ENCODE assay signal across 14 cellular contexts in genomic region chr22:41352058-41352457, GRCh38. TPM values are rescaled to one million over a fixed set of nuclear protein-coding genes. Genes with fewer than 3 reads are reported as not detected.
DNase-seq lines count a peak whose midpoint lies in the region; ATAC-seq and TF ChIP-seq lines count a peak whose summit lies in the region.
"Had no signal": no experiment of that assay in that cellular context is flagged by ENCODE, and none has a peak within 500 bp of the region (broad histone marks: within the 10 kb centered on the region; RNA-seq: fewer than 3 reads in every experiment).

No MANE protein-coding gene starts in this region.

- H2AFZ ChIP-seq in H9 (ENCODE audit: low read length), result no peak overlapping the region

- no peak overlapping the region for H4K8ac ChIP-seq in H9 (replicated peaks; ENCODE audit: insufficient read length, low read depth, low read length)

- no peak overlapping the region for H3K4me3 ChIP-seq in foreskin fibroblast (ENCODE audit: low read depth in 1 of 2, low read length in 2 of 2)
- H3K4me3 ChIP-seq in skeletal muscle cell (ENCODE audit: low read depth, low read length), result no peak overlapping the region
- H3K4me3 ChIP-seq: prostate gland, SK-N-MC had no signal

- H3K4me2 ChIP-seq in H9 (ENCODE audit: insufficient read depth, insufficient read length, low read length), result no peak overlapping the region

- no peak overlapping the region for H2BK15ac ChIP-seq in H9 (ENCODE audit: low read depth, low read length)

- no peaks in the 10 kb centered on the region for H3K27me3 ChIP-seq in H9 (ENCODE audit: insufficient read depth, low read length)

- no peaks in the 10 kb centered on the region for H3K79me1 ChIP-seq in H9 (ENCODE audit: insufficient read depth, low read depth, low read length, poor library complexity, severe bottlenecking)

- H2BK5ac ChIP-seq in H9 (ENCODE audit: insufficient read length, low read length), result no peak overlapping the region

- H3K4ac ChIP-seq in H9 (ENCODE audit: low read depth, low read length), result no peak overlapping the region

- no peak overlapping the region for H3K18ac ChIP-seq in H9 (ENCODE audit: insufficient read length, low read depth, low read length)

- no peak overlapping the region for H4K91ac ChIP-seq in H9 (ENCODE audit: insufficient read length, low read depth, low read length)

- H2BK120ac ChIP-seq in H9 (ENCODE audit: low read depth, low read length, poor library complexity, severe bottlenecking), result no peak overlapping the region

- peaks cover 3% of the 10 kb centered on the region for H3K23me2 ChIP-seq in H9 (ENCODE audit: insufficient read length, low read depth, low read length, poor library complexity, severe bottlenecking)

- H2BK12ac ChIP-seq in H9 (ENCODE audit: insufficient read length, low read depth, low read length), result no peak overlapping the region

- no peaks in the 10 kb centered on the region for H3K27me3 Mint-ChIP-seq in activated CD4-positive, alpha-beta memory T cell treated with anti-CD3 and anti-CD28 coated beads, Interleukin-2, amount 10 ng/mL, durations not matched to agents 7 days and 5 days
- no peaks in the 10 kb centered on the region; the same call in 1 of the 2 replicates for H3K27me3 Mint-ChIP-seq in H9 (ENCODE audit: low read depth)

- H3T11ph ChIP-seq in H9 (ENCODE audit: low read length), result no peak overlapping the region

- no peaks in the 10 kb centered on the region for H3K4me1 ChIP-seq in H9 (ENCODE audit: insufficient read depth, low read length)
- H3K4me1 ChIP-seq: prostate gland had no signal

- peak; percentile 67 for DNase-seq in GM04504 (ENCODE audit: low read depth)
- DNase-seq in RWPE1 (ENCODE audit: low spot score), result no peak
- DNase-seq in foreskin fibroblast, result peak; percentile 74 to 87
- peak; percentile 17 for DNase-seq in skeletal muscle cell (ENCODE audit: low read depth)
- no peak for DNase-seq in activated CD4-positive, alpha-beta memory T cell treated with anti-CD3 and anti-CD28 coated beads, Interleukin-2, amount 10 ng/mL, durations not matched to agents 7 days and 5 days
- no peak for DNase-seq in Right ventricle myocardium superior
- no peak for DNase-seq in activated CD4-positive, CD25-positive, alpha-beta regulatory T cell (lab: John Stamatoyannopoulos, UW)
- no peak for DNase-seq in H9
- DNase-seq: activated effector memory CD4-positive, alpha-beta T cell treated with anti-CD3 and anti-CD28 coated beads, Interleukin-2, amount 50 U/mL, for 16 hours; head of caudate nucleus; NCI-H1105 treated with DMSO at 0.1 percent for 48 hours; NCI-H748 treated with DMSO at 0.1 percent for 48 hours had no signal

- no peak overlapping the region for H3K9ac ChIP-seq in H9 (ENCODE audit: extremely low read depth, insufficient read length, low read length)

- no peak overlapping the region for H3K56ac ChIP-seq in H9 (ENCODE audit: insufficient read length, low read depth, low read length)

- H3K9me3 Mint-ChIP-seq in activated CD4-positive, alpha-beta memory T cell treated with anti-CD3 and anti-CD28 coated beads, Interleukin-2, amount 10 ng/mL, durations not matched to agents 7 days and 5 days, result no peaks in the 10 kb centered on the region
- no peaks in the 10 kb centered on the region for H3K9me3 Mint-ChIP-seq in H9

- WGBS in H9 (ENCODE audit: extremely low coverage, insufficient read length, low lambda C conversion rate), result no CpG with 5 or more reads among the region's 6 CpGs

- TF ChIP-seq CTCF in RWPE1 (conservative IDR thresholded peaks at IDR 0.05; ENCODE audit: low read depth) (no peak), foreskin fibroblast (IDR thresholded peaks at IDR 0.05; ENCODE audit: low read depth, low read length) (no peak), H9 (conservative IDR thresholded peaks at IDR 0.05) (no peak)

- H3K27ac ChIP-seq in RWPE1 (peak overlapping the region; percentile 45), H9 (ENCODE audit: insufficient read length, low read depth, low read length) (no peak overlapping the region)
- H3K27ac ChIP-seq: prostate gland, SK-N-MC had no signal

- H2AK5ac ChIP-seq in H9 (ENCODE audit: insufficient read length, low read length), result no peak overlapping the region

- no peaks in the 10 kb centered on the region for H3K9me3 ChIP-seq in H9 (ENCODE audit: control insufficient read depth, low read depth, low read length)
- H3K9me3 ChIP-seq: prostate gland had no signal

- intact Hi-C loops in Right ventricle myocardium superior (cut with DNase I), result no loop called here

- H3K27ac Mint-ChIP-seq in activated CD4-positive, alpha-beta memory T cell treated with anti-CD3 and anti-CD28 coated beads, Interleukin-2, amount 10 ng/mL, durations not matched to agents 7 days and 5 days, result no peak overlapping the region
- H3K27ac Mint-ChIP-seq in H9, result no peak overlapping the region

- CTCF ChIA-PET in RWPE1 (lab: Yijun Ruan, JAX), result no interaction called here
- CTCF ChIA-PET in activated CD4-positive, alpha-beta memory T cell treated with anti-CD3 and anti-CD28 coated beads, Interleukin-2, amount 10 ng/mL, durations not matched to agents 7 days and 5 days (lab: Charles Lee), result no interaction called here

- no peaks in the 10 kb centered on the region for H3K4me1 Mint-ChIP-seq in activated CD4-positive, alpha-beta memory T cell treated with anti-CD3 and anti-CD28 coated beads, Interleukin-2, amount 10 ng/mL, durations not matched to agents 7 days and 5 days
- no peaks in the 10 kb centered on the region for H3K4me1 Mint-ChIP-seq in H9

- H3K4me3 Mint-ChIP-seq in activated CD4-positive, alpha-beta memory T cell treated with anti-CD3 and anti-CD28 coated beads, Interleukin-2, amount 10 ng/mL, durations not matched to agents 7 days and 5 days, result no peak overlapping the region
- no peak overlapping the region for H3K4me3 Mint-ChIP-seq in H9

- no peak overlapping the region for H3K14ac ChIP-seq in H9 (ENCODE audit: insufficient read depth, low read length)

- H4K5ac ChIP-seq in H9 (ENCODE audit: insufficient read length, low read depth, low read length), result no peak overlapping the region

- H2BK20ac ChIP-seq in H9 (ENCODE audit: low read depth, low read length, poor library complexity, severe bottlenecking), result no peak overlapping the region

- POLR2A ChIA-PET in RWPE1 (lab: Yijun Ruan, JAX; ENCODE audit: low non-redundant PET), result no interaction called here
- POLR2A ChIA-PET in activated CD4-positive, alpha-beta memory T cell treated with anti-CD3 and anti-CD28 coated beads, Interleukin-2, amount 10 ng/mL, durations not matched to agents 7 days and 5 days (lab: Charles Lee), result no interaction called here

- peaks cover 39% of the 10 kb centered on the region for H3K36me3 Mint-ChIP-seq in activated CD4-positive, alpha-beta memory T cell treated with anti-CD3 and anti-CD28 coated beads, Interleukin-2, amount 10 ng/mL, durations not matched to agents 7 days and 5 days (ENCODE audit: low read depth)
- peaks cover 22 to 88% (median 79%) of the 10 kb centered on the region in 3 experiments; a peak in 6 of 7 replicates for H3K36me3 Mint-ChIP-seq in H9 (ENCODE audit: insufficient read depth in 1 of 3, low read depth in 3 of 3)

- H3K79me2 ChIP-seq in H9 (ENCODE audit: insufficient read depth, low read length), result no peaks in the 10 kb centered on the region

- no peak overlapping the region for H3K23ac ChIP-seq in H9 (ENCODE audit: insufficient read length, low read depth, low read length)

- no peak for ATAC-seq in Right ventricle myocardium superior (ENCODE audit: poor library complexity)

- H4K20me1 ChIP-seq in H9 (ENCODE audit: control insufficient read depth, insufficient read depth, insufficient read length), result no peaks in the 10 kb centered on the region

RNA-seq across cellular contexts. Expression of gene TEF, which starts 29.7 kb away (rescaled TPM):
- 1 to 10 TPM; 2.3 to 3.3 TPM for total RNA-seq in activated CD4-positive, alpha-beta memory T cell treated with anti-CD3 and anti-CD28 coated beads, Interleukin-2, amount 10 ng/mL, durations not matched to agents 7 days and 5 days
- 20.7 TPM for total RNA-seq in Right ventricle myocardium superior
- total RNA-seq in H9 (2021), result 17.7 and 17.9 TPM in 2 replicates

RNA-seq across cellular contexts. Expression of gene ZC3H7B, which starts 50.7 kb away (rescaled TPM):
- total RNA-seq in activated CD4-positive, alpha-beta memory T cell treated with anti-CD3 and anti-CD28 coated beads, Interleukin-2, amount 10 ng/mL, durations not matched to agents 7 days and 5 days, result 10 to 100 TPM; 41.7 to 42.1 TPM
- total RNA-seq in Right ventricle myocardium superior, result 41.3 TPM
- 67.0 and 69.3 TPM in 2 replicates for total RNA-seq in H9 (2021)

Comparison
In these comparisons a context has a peak if more than half of its experiments do, and no peak if none do; other contexts are left out.
1. DNase-seq: peak in GM04504 (single experiment), foreskin fibroblast (2 of 2) and skeletal muscle cell (single experiment); none in RWPE1 (single experiment), activated CD4-positive, alpha-beta memory T cell treated with anti-CD3 and anti-CD28 coated beads, Interleukin-2, amount 10 ng/mL, durations not matched to agents 7 days and 5 days (single experiment), Right ventricle myocardium superior (single experiment), activated CD4-positive, CD25-positive, alpha-beta regulatory T cell (0 of 4) and H9 (single experiment).